ENCODE assay signal across 1 cellular context in the genomic region with DNA sequence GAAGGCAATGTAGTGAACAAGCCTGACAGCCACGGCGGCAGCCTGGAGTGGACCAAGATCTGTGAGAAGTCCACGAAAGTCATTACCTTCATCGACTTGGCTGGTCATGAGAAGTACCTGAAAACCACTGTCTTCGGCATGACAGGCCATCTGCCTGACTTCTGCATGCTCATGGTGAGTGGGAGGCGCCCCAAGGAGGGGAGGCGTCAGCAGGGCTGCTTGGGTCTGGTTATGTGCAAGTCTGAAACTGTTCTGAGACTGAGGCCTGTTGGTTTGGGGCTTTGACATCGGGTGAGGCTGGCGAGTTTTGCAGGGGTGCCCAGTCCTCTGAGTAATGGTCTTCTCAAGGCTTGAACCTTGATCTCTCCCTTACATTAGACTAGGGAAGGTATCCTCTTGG.
TF ChIP-seq lines count a peak whose summit lies in the region.

No MANE protein-coding gene starts in this region.

TF ChIP-seq in IMR-90, 13 proteins besides CTCF, POLR2A, EP300 and RAD21:
- TF ChIP-seq FOS (IDR thresholded peaks at IDR 0.05; ENCODE audit: low read depth, low read length) = no peak
- no peak for TF ChIP-seq MXI1 (IDR thresholded peaks at IDR 0.05; ENCODE audit: borderline replicate concordance, low read depth, low read length)
- TF ChIP-seq BHLHE40 (IDR thresholded peaks at IDR 0.05; ENCODE audit: low read depth, low read length) = no peak
- TF ChIP-seq NFE2L2 (IDR thresholded peaks at IDR 0.05; ENCODE audit: low read depth, low read length) = no peak
- TF ChIP-seq RFX5 (IDR thresholded peaks at IDR 0.05; ENCODE audit: low read depth, low read length) = no peak
TF ChIP-seq in IMR-90: peak in this region for 0.
